21 cellular contexts compared by ENCODE assay signal in genomic region chr5:94855543-94855942, GRCh38.
"Had no signal": no experiment of that assay in that cellular context is flagged by ENCODE, and none has a peak within 500 bp of the region (broad histone marks: within the 10 kb centered on the region; RNA-seq: fewer than 3 reads in every experiment).

No MANE protein-coding gene starts in this region.

- H3K27ac ChIP-seq: dorsolateral prefrontal cortex, lower lobe of right lung, ovary, psoas muscle, skin epidermis, spleen, thoracic aorta, tibial nerve, upper lobe of left lung had no signal

- ATAC-seq: left ventricle myocardium superior; lower lobe of right lung; naive thymus-derived CD8-positive, alpha-beta T cell; psoas muscle; right cardiac atrium; stimulated activated naive B cell treated with anti-CD40 and anti-IgM and Interleukin-4, amounts not matched to agents 10 μg/mL and 1 μg/mL and 100 μg/mL, for 72 hours had no signal

- H3K4me1 ChIP-seq: lower lobe of right lung, psoas muscle, spleen, upper lobe of left lung had no signal

- H3K27me3 ChIP-seq: dorsolateral prefrontal cortex, ovary, spleen, tibial nerve, upper lobe of left lung had no signal

- H3K36me3 ChIP-seq: ovary, spleen, thoracic aorta, tibial nerve, upper lobe of left lung had no signal

- H3K9me3 ChIP-seq: lower lobe of right lung, ovary, psoas muscle, spleen, thoracic aorta, tibial nerve, upper lobe of left lung had no signal

- DNase-seq: dorsolateral prefrontal cortex; effector CD4-positive, alpha-beta T cell; left ventricle myocardium superior; lower lobe of right lung; naive thymus-derived CD8-positive, alpha-beta T cell; nephron progenitor cell; occipital lobe; ovary; posterior cingulate gyrus; psoas muscle; right cardiac atrium; spleen; stimulated activated CD4-positive, alpha-beta T cell treated with anti-CD3 and anti-CD28 coated beads, Interleukin-2, amount 100 ng/mL, for 48 hours; stimulated activated naive B cell treated with anti-CD40 and anti-IgM and Interleukin-4, amounts not matched to agents 10 μg/mL and 1 μg/mL and 100 μg/mL, for 72 hours; upper lobe of left lung had no signal

- H3K4me3 ChIP-seq: dorsolateral prefrontal cortex, lower lobe of right lung, ovary, psoas muscle, skin epidermis, spleen, thoracic aorta, tibial nerve, upper lobe of left lung had no signal

- FAIRE-seq: frontal cortex, keratinocyte, urothelium cell line had no signal
